ENCODE assay signal across 1 cellular context in genomic region chr21:37073417-37074194, GRCh38.
TF ChIP-seq lines count a peak whose summit lies in the region.

No MANE protein-coding gene starts in this region.

TF ChIP-seq in HEK293, 187 proteins besides CTCF, POLR2A, EP300 and RAD21 (continued from another document and continues in another):
- 0 out of 2 replicates have a peak, but pooled peaks have one; percentile 60 for TF ChIP-seq ZSCAN16 (tag by site-specific recombination; IDR thresholded peaks at IDR 0.05)
- no peak for TF ChIP-seq ZNF155 (tag by site-specific recombination; IDR thresholded peaks at IDR 0.05)
- no peak for TF ChIP-seq HIC1 (tag by site-specific recombination; IDR thresholded peaks at IDR 0.05)
- TF ChIP-seq ZNF623 (tag by site-specific recombination; IDR thresholded peaks at IDR 0.05) = 0 out of 2 replicates have a peak, but pooled peaks have one; percentile 3
- TF ChIP-seq ZSCAN23 (tag by site-specific recombination; IDR thresholded peaks at IDR 0.05) = peak; percentile 88
- no peak for TF ChIP-seq ZNF585B (tag by site-specific recombination; IDR thresholded peaks at IDR 0.05)
- no peak for TF ChIP-seq ZNF140 (tag by site-specific recombination; IDR thresholded peaks at IDR 0.05)
- TF ChIP-seq ZNF18 (tag by site-specific recombination; IDR thresholded peaks at IDR 0.05) = peak; percentile 96
- peak; percentile 97 for TF ChIP-seq ZBTB7A (tag by site-specific recombination; IDR thresholded peaks at IDR 0.05; ENCODE audit: low read depth)
- TF ChIP-seq REST (tag by site-specific recombination; IDR thresholded peaks at IDR 0.05) = peak; percentile 31; the same call in 1 of the 2 replicates
- no peak for TF ChIP-seq FEZF1 (tag by site-specific recombination; IDR thresholded peaks at IDR 0.05)
- no peak for TF ChIP-seq HOXC10 (CRISPR knock-in tag; IDR thresholded peaks at IDR 0.05)
- no peak for TF ChIP-seq ZNF580 (tag by site-specific recombination; IDR thresholded peaks at IDR 0.05)
- no peak; the same call in 1 of the 2 replicates for TF ChIP-seq ZNF341 (tag by site-specific recombination; IDR thresholded peaks at IDR 0.05; ENCODE audit: low read depth)
- TF ChIP-seq ZNF658 (tag by site-specific recombination; IDR thresholded peaks at IDR 0.05) = no peak
- TF ChIP-seq ZNF560 (tag by site-specific recombination; IDR thresholded peaks at IDR 0.05; ENCODE audit: borderline replicate concordance) = no peak
- no peak for TF ChIP-seq ZNF704 (tag by site-specific recombination; IDR thresholded peaks at IDR 0.05)
- TF ChIP-seq ZFHX2 (tag by site-specific recombination; conservative IDR thresholded peaks at IDR 0.05) = peak; percentile 98
- TF ChIP-seq GLI4 (tag by site-specific recombination; IDR thresholded peaks at IDR 0.05) = peak; percentile 93
- TF ChIP-seq ZBTB11 (tag by site-specific recombination; conservative IDR thresholded peaks at IDR 0.05; ENCODE audit: low read depth) = peak; percentile 48
- TF ChIP-seq ZNF48 (tag by site-specific recombination; IDR thresholded peaks at IDR 0.05) = peak; percentile 39; the same call in 1 of the 2 replicates
- TF ChIP-seq ZNF214 (tag by site-specific recombination; IDR thresholded peaks at IDR 0.05; ENCODE audit: borderline replicate concordance) = no peak
- TF ChIP-seq ZNF621 (tag by site-specific recombination; IDR thresholded peaks at IDR 0.05) = no peak
- TF ChIP-seq KLF17 (tag by site-specific recombination; IDR thresholded peaks at IDR 0.05) = peak; percentile 60; the same call in 1 of the 2 replicates
- no peak for TF ChIP-seq ZNF501 (tag by site-specific recombination; IDR thresholded peaks at IDR 0.05)
- no peak for TF ChIP-seq ZNF133 (tag by site-specific recombination; IDR thresholded peaks at IDR 0.05)
- TF ChIP-seq ZNF785 (tag by site-specific recombination; IDR thresholded peaks at IDR 0.05) = peak; percentile 73; the same call in 1 of the 2 replicates
- TF ChIP-seq ZNF16 (tag by site-specific recombination; IDR thresholded peaks at IDR 0.05; ENCODE audit: low read depth) = no peak
- TF ChIP-seq ZNF350 (tag by site-specific recombination; IDR thresholded peaks at IDR 0.05) = no peak
- no peak for TF ChIP-seq ZNF530 (tag by site-specific recombination; IDR thresholded peaks at IDR 0.05; ENCODE audit: low read depth)
- peak; percentile 29; the same call in 1 of the 2 replicates for TF ChIP-seq ZNF624 (tag by site-specific recombination; IDR thresholded peaks at IDR 0.05)
- TF ChIP-seq MZF1 (tag by site-specific recombination; IDR thresholded peaks at IDR 0.05; ENCODE audit: borderline replicate concordance) = no peak
- peak; percentile 85 for TF ChIP-seq ZNF639 (tag by site-specific recombination; IDR thresholded peaks at IDR 0.05)
- no peak for TF ChIP-seq ZNF571 (tag by site-specific recombination; IDR thresholded peaks at IDR 0.05)
- peak; percentile 43 for TF ChIP-seq ZNF398 (tag by site-specific recombination; IDR thresholded peaks at IDR 0.05)
- TF ChIP-seq ZNF132 (tag by site-specific recombination; IDR thresholded peaks at IDR 0.05; ENCODE audit: borderline replicate concordance) = no peak
- TF ChIP-seq ZNF366 (tag by site-specific recombination; conservative IDR thresholded peaks at IDR 0.05) = no peak
- peak; percentile 91; the same call in 1 of the 2 replicates for TF ChIP-seq ZNF324 (tag by site-specific recombination; IDR thresholded peaks at IDR 0.05)
- TF ChIP-seq SCRT1 (tag by site-specific recombination; IDR thresholded peaks at IDR 0.05; ENCODE audit: borderline replicate concordance) = peak; percentile 80; the same call in 1 of the 2 replicates
- TF ChIP-seq ZNF280D (tag by site-specific recombination; IDR thresholded peaks at IDR 0.05) = no peak
- no peak for TF ChIP-seq ZNF670 (tag by site-specific recombination; IDR thresholded peaks at IDR 0.05; ENCODE audit: low read depth)
